9 cellular contexts compared by ENCODE assay signal in genomic region chr2:96874099-96874831, GRCh38. TPM values are rescaled to one million over a fixed set of nuclear protein-coding genes. Genes with fewer than 3 reads are reported as not detected.
A peak's percentile ranks its signal among the peaks of the same experiment; 100 is the strongest.
DNase-seq lines count a peak whose midpoint lies in the region; ATAC-seq and TF ChIP-seq lines count a peak whose summit lies in the region.
"Had no signal": no experiment of that assay in that cellular context is flagged by ENCODE, and none has a peak within 500 bp of the region (broad histone marks: within the 10 kb centered on the region; RNA-seq: fewer than 3 reads in every experiment).

No MANE protein-coding gene starts in this region.

- WGBS in liver = 41% methylated on average over 19 of the region's 19 CpGs

- no peak for TF ChIP-seq RAD21 in liver (IDR thresholded peaks at IDR 0.05)

- H3K9ac ChIP-seq in liver (ENCODE audit: low read depth in 1 of 2, low read length in 2 of 2) = no peak overlapping the region

- ATAC-seq in CD8-positive, alpha-beta T cell = no peak
- ATAC-seq in GM19372 (IDR thresholded peaks at IDR 0.05; ENCODE audit: low read depth, unreplicated experiment) = peak; percentile 47

- DNase-seq in CD8-positive, alpha-beta T cell = no peak
- DNase-seq in NOMO-1 (lab: John Stamatoyannopoulos, UW; ENCODE audit: unreplicated experiment in 2 of 2) = peak; percentile 19 to 28
- no peak for DNase-seq in stimulated activated naive CD4-positive, alpha-beta T cell treated with Interleukin-2 at 50 U/mL for 16 hours (lab: John Stamatoyannopoulos, UW)
- no peak for DNase-seq in chondrocyte (ENCODE audit: low spot score)
- DNase-seq in RWPE1 (ENCODE audit: low spot score) = no peak
- no peak for DNase-seq in NCI-H2029 treated with DMSO at 0.1 percent for 48 hours (lab: John Stamatoyannopoulos, UW)

- no peak overlapping the region for H3K4me3 ChIP-seq in CD8-positive, alpha-beta T cell (ENCODE audit: low read depth, low read length)
- no peak overlapping the region for H3K4me3 ChIP-seq in liver (ENCODE audit: low read depth in 1 of 3, low read length in 3 of 3)

- H3K27ac ChIP-seq in CD8-positive, alpha-beta T cell (ENCODE audit: low read depth, low read length) = no peak overlapping the region
- H3K27ac ChIP-seq in liver (ENCODE audit: low read depth in 1 of 2, low read length in 2 of 2) (peak overlapping the region; percentile 29 to 38), RWPE1 (no peak overlapping the region)

- no peaks in the 10 kb centered on the region for H3K36me3 ChIP-seq in CD8-positive, alpha-beta T cell (ENCODE audit: insufficient read depth, low read length)
- no peaks in the 10 kb centered on the region for H3K36me3 ChIP-seq in liver (ENCODE audit: control insufficient read depth in 4 of 4, insufficient read depth in 3 of 4, low read depth in 1 of 4, low read length in 3 of 4)

- TF ChIP-seq CTCF in CD8-positive, alpha-beta T cell (IDR thresholded peaks at IDR 0.05) = no peak
- TF ChIP-seq CTCF in liver (IDR thresholded peaks at IDR 0.05; ENCODE audit: low read depth, low read length, missing input control) (no peak), chondrocyte (IDR thresholded peaks at IDR 0.05) (no peak), RWPE1 (conservative IDR thresholded peaks at IDR 0.05; ENCODE audit: low read depth) (no peak)

- peaks cover 2% of the 10 kb centered on the region for H3K36me3 Mint-ChIP-seq in CD8-positive, alpha-beta T cell
- H3K36me3 Mint-ChIP-seq in chondrocyte (ENCODE audit: low read depth) = no peaks in the 10 kb centered on the region

- POLR2A ChIA-PET in CD8-positive, alpha-beta T cell (lab: Charles Lee) = interaction anchor here (0.6 to 1.2 kb wide), 3 partner anchors 41 to 58 kb away, joined by 3 to 4 read pairs (median 4); partner anchors contain the start of gene CNNM3
- POLR2A ChIA-PET in RWPE1 (lab: Yijun Ruan, JAX; ENCODE audit: low non-redundant PET) = no interaction called here

- peak overlapping the region; percentile 32 for H3K27ac Mint-ChIP-seq in CD8-positive, alpha-beta T cell
- H3K27ac Mint-ChIP-seq in chondrocyte (ENCODE audit: unreplicated experiment) = no peak overlapping the region
- H3K27ac Mint-ChIP-seq: T-helper 1 cell treated with Interleukin-12 subunit alpha and Interleukin-12 subunit beta and Interleukin-4 antibody, amounts not matched to agents 30 μg/mL and 1 μg/mL, for 36 hours had no signal

- no peaks in the 10 kb centered on the region for H3K27me3 ChIP-seq in CD8-positive, alpha-beta T cell (ENCODE audit: insufficient read depth, low read length)
- no peaks in the 10 kb centered on the region for H3K27me3 ChIP-seq in liver (ENCODE audit: control insufficient read depth in 4 of 4, insufficient read depth in 4 of 4, low read length in 3 of 4)

- no peak overlapping the region for H3K4me3 Mint-ChIP-seq in CD8-positive, alpha-beta T cell
- no peak overlapping the region for H3K4me3 Mint-ChIP-seq in chondrocyte (ENCODE audit: unreplicated experiment)
- H3K4me3 Mint-ChIP-seq: T-helper 1 cell treated with Interleukin-12 subunit alpha and Interleukin-12 subunit beta and Interleukin-4 antibody, amounts not matched to agents 30 μg/mL and 1 μg/mL, for 36 hours had no signal

- H3K9me3 Mint-ChIP-seq in CD8-positive, alpha-beta T cell = no peaks in the 10 kb centered on the region
- H3K9me3 Mint-ChIP-seq in chondrocyte (ENCODE audit: low read depth) = no peaks in the 10 kb centered on the region
- H3K9me3 Mint-ChIP-seq: T-helper 1 cell treated with Interleukin-12 subunit alpha and Interleukin-12 subunit beta and Interleukin-4 antibody, amounts not matched to agents 30 μg/mL and 1 μg/mL, for 36 hours had no signal

- CTCF ChIA-PET in CD8-positive, alpha-beta T cell (lab: Charles Lee) = interaction anchor here (1.1 to 26.7 kb wide), 5 partner anchors 11 to 89 kb away, joined by 3 to 651 read pairs (median 5); partner anchors contain the start of gene ANKRD39
- CTCF ChIA-PET in RWPE1 (lab: Yijun Ruan, JAX) = interaction anchor here (1.6 kb wide), 1 partner anchor 77 kb away, joined by 7 read pairs; no protein-coding TSS in a partner anchor

- intact Hi-C loops in CD8-positive, alpha-beta T cell (cut with DNase I, micrococcal nuclease) = no loop called here

- H3K27me3 Mint-ChIP-seq in CD8-positive, alpha-beta T cell (ENCODE audit: low read depth) = no peaks in the 10 kb centered on the region
- H3K27me3 Mint-ChIP-seq in chondrocyte (ENCODE audit: low read depth) = no peaks in the 10 kb centered on the region

- peaks cover 37% of the 10 kb centered on the region for H3K4me1 Mint-ChIP-seq in CD8-positive, alpha-beta T cell (ENCODE audit: low read depth)
- peaks cover 26% of the 10 kb centered on the region for H3K4me1 Mint-ChIP-seq in chondrocyte (ENCODE audit: low read depth)

- H3K9me3 ChIP-seq in CD8-positive, alpha-beta T cell (ENCODE audit: low read length) = no peaks in the 10 kb centered on the region
- no peaks in the 10 kb centered on the region for H3K9me3 ChIP-seq in liver (ENCODE audit: control insufficient read depth in 4 of 4, low read length in 3 of 4)

- peaks cover 27% of the 10 kb centered on the region for H3K4me1 ChIP-seq in CD8-positive, alpha-beta T cell (ENCODE audit: insufficient read depth, low read length)
- H3K4me1 ChIP-seq in liver (ENCODE audit: control insufficient read depth in 4 of 4, insufficient read depth in 4 of 4, low read length in 3 of 4) = peaks cover 0 to 10% (median 4%) of the 10 kb centered on the region in 4 donors

TF ChIP-seq in liver, 16 proteins besides CTCF, POLR2A, EP300 and RAD21:
- no peak for TF ChIP-seq RXRA (IDR thresholded peaks at IDR 0.05)
- peak; percentile 2 for TF ChIP-seq SP1 (IDR thresholded peaks at IDR 0.05)

RNA-seq across cellular contexts. Expression of gene SEMA4C, which starts 4.4 kb away (rescaled TPM):
- total RNA-seq in CD8-positive, alpha-beta T cell = 10 to 100 TPM; 40.0 to 45.7 TPM
- total RNA-seq in liver (10 to 100 TPM; 13.3 to 23.2 TPM), chondrocyte (20.4 to 26.7 TPM (median 24.8 TPM) in 3 replicates)
- 10 to 100 TPM in 1 of 2 donors, 1 to 10 TPM in 1; 3.7 to 13.0 TPM for polyA plus RNA-seq in liver

RNA-seq across cellular contexts. Expression of gene ANKRD39, which starts 16.4 kb away (rescaled TPM):
- 10 to 100 TPM; 13.9 to 16.4 TPM for total RNA-seq in CD8-positive, alpha-beta T cell
- 1 to 10 TPM; 4.7 to 9.3 TPM for total RNA-seq in liver
- 10 to 100 TPM; 12.1 to 22.7 TPM for polyA plus RNA-seq in liver
- total RNA-seq in chondrocyte = 7.9 to 11.2 TPM (median 8.3 TPM) in 3 replicates

RNA-seq across cellular contexts. Expression of gene ANKRD23, which starts 30.4 kb away (rescaled TPM):
- 1 to 10 TPM; 5.7 to 6.5 TPM for total RNA-seq in CD8-positive, alpha-beta T cell
- total RNA-seq in liver (1 to 10 TPM; 1.4 to 4.2 TPM), chondrocyte (1.9 to 4.4 TPM (median 3.2 TPM) in 3 replicates)
- 1 to 10 TPM in 1 of 2 donors, under 1 TPM in 1; 0.82 to 2.4 TPM for polyA plus RNA-seq in liver

RNA-seq across cellular contexts. Expression of gene CNNM3, which starts 58.2 kb away (rescaled TPM):
- 10 to 100 TPM; 40.1 to 41.8 TPM for total RNA-seq in CD8-positive, alpha-beta T cell
- total RNA-seq in liver (10 to 100 TPM; 17.0 to 19.8 TPM), chondrocyte (10.2 to 14.0 TPM (median 10.4 TPM) in 3 replicates)
- 10 to 100 TPM; 10.0 to 15.2 TPM for polyA plus RNA-seq in liver

Comparison
In these comparisons a context has a peak if more than half of its experiments do, and no peak if none do; other contexts are left out.
1. DNase-seq: peak in NOMO-1 (2 of 2); none in CD8-positive, alpha-beta T cell (0 of 7), stimulated activated naive CD4-positive, alpha-beta T cell treated with Interleukin-2 at 50 U/mL for 16 hours (single experiment), chondrocyte (single experiment), RWPE1 (single experiment) and NCI-H2029 treated with DMSO at 0.1 percent for 48 hours (single experiment).
2. H3K27ac ChIP-seq: peak in liver (2 of 2); none in CD8-positive, alpha-beta T cell (single experiment) and RWPE1 (single experiment).